ENCODE assay signal across 12 cellular contexts in the genomic region with DNA sequence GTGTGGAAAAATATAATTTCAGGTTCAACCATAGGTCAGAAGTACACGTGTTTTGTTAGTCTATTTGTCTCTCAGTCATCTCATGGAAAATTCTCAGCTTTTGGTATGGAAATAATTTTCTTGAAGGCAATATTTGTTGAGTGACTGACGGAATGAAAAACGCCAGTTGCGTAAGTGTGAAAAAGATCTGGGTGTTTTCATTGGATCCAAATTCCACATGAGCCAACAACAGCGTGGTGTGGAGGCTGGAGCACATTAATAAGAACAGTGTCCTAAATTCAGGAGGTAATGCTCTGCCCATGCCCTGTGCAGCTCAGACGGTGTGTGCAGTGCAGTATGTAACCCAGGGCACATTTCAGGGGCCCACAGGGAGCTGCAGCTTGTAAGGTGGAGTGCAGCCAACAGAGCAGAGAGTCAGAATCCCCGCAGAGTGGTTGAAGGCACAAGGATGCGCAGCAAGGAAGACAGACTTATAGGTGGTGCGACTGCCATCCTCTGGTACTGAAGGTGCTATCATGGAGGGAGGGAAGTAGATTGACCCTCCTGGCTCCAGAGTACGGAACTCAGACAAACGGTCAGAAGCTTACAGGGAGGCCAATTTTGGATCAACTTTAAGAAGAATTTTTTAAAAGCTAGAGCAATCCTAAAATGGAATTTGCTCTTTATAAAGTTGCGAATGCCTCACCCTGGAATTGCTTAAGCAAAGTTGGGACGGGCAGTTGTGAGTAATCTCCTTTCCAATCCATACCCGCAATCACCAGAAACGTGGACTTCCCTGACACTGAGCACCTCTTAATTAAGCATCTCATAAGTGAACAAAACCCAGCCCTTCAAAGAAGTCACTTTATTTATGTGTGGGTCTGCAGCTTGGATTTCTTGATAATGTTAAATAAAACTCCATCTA. TPM values are rescaled to one million over a fixed set of nuclear protein-coding genes. Genes with fewer than 3 reads are reported as not detected.
DNase-seq lines count a peak whose midpoint lies in the region; ATAC-seq, FAIRE-seq and TF ChIP-seq lines count a peak whose summit lies in the region.
"Had no signal": no experiment of that assay in that cellular context is flagged by ENCODE, and none has a peak within 500 bp of the region (broad histone marks: within the 10 kb centered on the region; RNA-seq: fewer than 3 reads in every experiment).

No MANE protein-coding gene starts in this region.

- no peak for FAIRE-seq in H54 (lab: Jason Lieb, UNC)

- H3K4me3 ChIP-seq in esophagus squamous epithelium (no peak overlapping the region), right lobe of liver (no peak overlapping the region), tibial nerve (no peak overlapping the region), upper lobe of right lung (no peak overlapping the region)

- H3K27ac ChIP-seq in esophagus squamous epithelium (peak overlapping the region; percentile 82 to 86 (median 85)), right lobe of liver (peak overlapping the region; percentile 44 to 85 (median 85)), tibial nerve (peak overlapping the region in 3 of 4 donors; percentile 37 to 84 (median 81)), upper lobe of right lung (no peak overlapping the region)

- 37 to 55% methylated on average over 13 to 14 of the region's 15 CpGs for WGBS in esophagus squamous epithelium, 2 donors
- 32% methylated on average over 14 of the region's 15 CpGs for WGBS in right lobe of liver (ENCODE audit: insufficient coverage, low coverage, low lambda C conversion rate, missing lambda C conversion rate)
- WGBS in tibial nerve, 2 donors: 67 to 72% methylated on average over 15 of the region's 15 CpGs

- peak; percentile 75 to 90 (median 83) for ATAC-seq in right lobe of liver
- ATAC-seq in upper lobe of right lung: no peak

- TF ChIP-seq EP300 in tibial nerve (IDR thresholded peaks at IDR 0.05): peak; percentile 59 to 87

- intact Hi-C loops in esophagus squamous epithelium (cut with DNase I): no loop called here
- intact Hi-C loops in right lobe of liver (cut with DNase I): no loop called here
- intact Hi-C loops in upper lobe of right lung (cut with DNase I): no loop called here

- no peaks in the 10 kb centered on the region for H3K9me3 ChIP-seq in esophagus squamous epithelium
- no peaks in the 10 kb centered on the region for H3K9me3 ChIP-seq in right lobe of liver
- no peaks in the 10 kb centered on the region for H3K9me3 ChIP-seq in tibial nerve
- no peaks in the 10 kb centered on the region for H3K9me3 ChIP-seq in upper lobe of right lung

- H3K27me3 ChIP-seq in esophagus squamous epithelium (no peaks in the 10 kb centered on the region), right lobe of liver (no peaks in the 10 kb centered on the region), tibial nerve (no peaks in the 10 kb centered on the region), upper lobe of right lung (no peaks in the 10 kb centered on the region)

- DNase-seq in RPMI7951 (ENCODE audit: low read depth) (peak; percentile 61), esophagus squamous epithelium (lab: John Stamatoyannopoulos, UW) (no peak), right lobe of liver (peak in 1 of 3 donors; percentile 63), tibial nerve (ENCODE audit: low spot score in 2 of 2) (peak; percentile 39 to 73), H54 (ENCODE audit: insufficient read length, low spot score) (no peak), NCI-H446 treated with DMSO at 0.1 percent for 48 hours (lab: John Stamatoyannopoulos, UW) (no peak), iPS-NIHi7 (ENCODE audit: extremely low spot score) (no peak), upper lobe of right lung (no peak)
- DNase-seq: activated CD4-positive, alpha-beta T cell treated with anti-CD3 and anti-CD28 coated beads for 4 hours; activated T-cell treated with anti-CD3 and anti-CD28 coated beads, Interleukin-2, amount 50 U/mL, for 24 hours; effector CD8-positive, alpha-beta T cell; NCI-H1048 had no signal

- H3K36me3 ChIP-seq in esophagus squamous epithelium: no peaks in the 10 kb centered on the region
- H3K36me3 ChIP-seq in right lobe of liver: no peaks in the 10 kb centered on the region
- no peaks in the 10 kb centered on the region for H3K36me3 ChIP-seq in tibial nerve
- no peaks in the 10 kb centered on the region for H3K36me3 ChIP-seq in upper lobe of right lung

- H3K4me1 ChIP-seq in esophagus squamous epithelium (peaks cover 32 to 81% (median 53%) of the 10 kb centered on the region in 3 donors), right lobe of liver (peaks cover 0 to 25% (median 5%) of the 10 kb centered on the region in 4 donors), tibial nerve (peaks cover 0 to 84% (median 10%) of the 10 kb centered on the region in 4 donors), upper lobe of right lung (peaks cover 13% of the 10 kb centered on the region)

- TF ChIP-seq POLR2A in esophagus squamous epithelium (IDR thresholded peaks at IDR 0.05): no peak
- TF ChIP-seq POLR2A in right lobe of liver (IDR thresholded peaks at IDR 0.05): peak; percentile 67
- peak in 1 of 2 donors; percentile 18 for TF ChIP-seq POLR2A in tibial nerve (IDR thresholded peaks at IDR 0.05)
- TF ChIP-seq POLR2A in H54 (IDR thresholded peaks at IDR 0.05; ENCODE audit: low read depth, low read length): no peak

- no peak for TF ChIP-seq CTCF in esophagus squamous epithelium (IDR thresholded peaks at IDR 0.05)
- no peak for TF ChIP-seq CTCF in right lobe of liver (IDR thresholded peaks at IDR 0.05)
- peak in 1 of 5 experiments; percentile 11 for TF ChIP-seq CTCF in tibial nerve (IDR thresholded peaks at IDR 0.05)
- TF ChIP-seq CTCF in upper lobe of right lung (IDR thresholded peaks at IDR 0.05): no peak

RNA-seq across cellular contexts. Expression of a gene that starts 38.0 kb away (rescaled TPM):
- total RNA-seq in RPMI7951 (2014; rRNA removed; shearing (Covaris generic)): 36.7 and 40.9 TPM in 2 replicates
- total RNA-seq in esophagus squamous epithelium (100 to 1,000 TPM in 1 of 4 donors, 10 to 100 TPM in 3; 66.1 to 108 (median 72.3) TPM), right lobe of liver (100 to 1,000 TPM in 1 of 6 experiments, 10 to 100 TPM in 5; 59.3 to 127 (median 93.7) TPM), tibial nerve (100 to 1,000 TPM in 3 of 4 donors, 10 to 100 TPM in 1; 72.3 to 136 (median 127) TPM), upper lobe of right lung (78.3 TPM)

Comparison
In these comparisons a context has a peak if more than half of its experiments do, and no peak if none do; other contexts are left out.
1. DNase-seq: peak in RPMI7951 (single experiment) and tibial nerve (2 of 2); none in esophagus squamous epithelium (single experiment), H54 (single experiment), NCI-H446 treated with DMSO at 0.1 percent for 48 hours (single experiment), iPS-NIHi7 (single experiment) and upper lobe of right lung (single experiment).